Comparison of ENCODE assay signal across 17 cellular contexts in the genomic region with DNA sequence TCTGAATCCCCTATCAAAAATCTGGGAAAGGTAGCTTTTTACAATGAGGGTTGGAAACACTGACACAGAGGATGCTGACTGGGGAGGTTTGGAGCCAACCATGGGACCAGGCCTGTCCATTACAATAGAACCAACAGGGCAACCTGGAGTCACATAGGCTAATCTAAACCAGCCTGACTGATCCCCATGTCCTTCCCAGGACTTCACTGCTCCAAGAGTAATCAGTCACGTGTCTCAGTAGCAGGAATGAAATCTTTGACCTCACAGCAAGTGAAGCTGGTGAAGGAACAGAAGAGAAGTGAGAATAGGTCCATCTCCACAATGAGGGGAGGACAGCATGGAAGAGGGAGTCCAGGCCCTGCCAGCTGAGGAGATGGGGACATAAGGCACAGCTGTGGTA.
"Had no signal": no experiment of that assay in that cellular context is flagged by ENCODE, and none has a peak within 500 bp of the region (broad histone marks: within the 10 kb centered on the region; RNA-seq: fewer than 3 reads in every experiment).

No MANE protein-coding gene starts in this region.

- H3K27me3 ChIP-seq: tibial nerve had no signal

- H3K4me3 ChIP-seq: lung, prostate gland, tibial nerve had no signal

- H3K27ac ChIP-seq: prostate gland had no signal

- ATAC-seq: activated T-cell treated with anti-CD3 and anti-CD28 coated beads, Interleukin-2, amount 50 U/mL, for 4 hours; effector memory CD8-positive, alpha-beta T cell; sciatic nerve; T-helper 17 cell; WTC11 had no signal

- H3K36me3 Mint-ChIP-seq: naive B cell, WTC11 had no signal

- H3K36me3 ChIP-seq: prostate gland, tibial nerve had no signal

- H3K9me3 Mint-ChIP-seq: activated T-cell treated with anti-CD3 and anti-CD28 coated beads, Interleukin-2, amount 50 U/mL, for 4 hours; effector memory CD8-positive, alpha-beta T cell; naive B cell; WTC11 had no signal

- DNase-seq: activated CD4-positive, alpha-beta T cell treated with anti-CD3 and anti-CD28 coated beads, Interleukin-2, amount 50 U/mL, for 1 hour; activated gamma-delta T cell treated with Interleukin-2 at 50 U/mL for 16 hours; activated T-cell treated with anti-CD3 and anti-CD28 coated beads, Interleukin-2, amount 50 U/mL, for 4 hours; central memory CD4-positive, alpha-beta T cell; cortex of kidney; effector memory CD8-positive, alpha-beta T cell; kidney glomerular epithelial cell; naive B cell; SHP77 treated with DMSO at 0.1 percent for 48 hours; stimulated activated CD4-positive, alpha-beta T cell treated with anti-CD3 and anti-CD28 coated beads, Interleukin-4, amount 100 ng/mL, for 1 hour; stimulated activated CD8-positive, alpha-beta memory T cell treated with anti-CD3 and anti-CD28 coated beads, Interleukin-4, amount 100 ng/mL, for 48 hours; T-helper 17 cell had no signal

- H3K4me3 Mint-ChIP-seq: activated T-cell treated with anti-CD3 and anti-CD28 coated beads, Interleukin-2, amount 50 U/mL, for 4 hours; effector memory CD8-positive, alpha-beta T cell; naive B cell; T-helper 17 cell; WTC11 had no signal

- H3K27ac Mint-ChIP-seq: WTC11 had no signal

- H3K9me3 ChIP-seq: prostate gland, tibial nerve had no signal

- H3K27me3 Mint-ChIP-seq: effector memory CD8-positive, alpha-beta T cell; naive B cell; T-helper 17 cell had no signal
